ENCODE assay signal across 1 cellular context in the genomic region with DNA sequence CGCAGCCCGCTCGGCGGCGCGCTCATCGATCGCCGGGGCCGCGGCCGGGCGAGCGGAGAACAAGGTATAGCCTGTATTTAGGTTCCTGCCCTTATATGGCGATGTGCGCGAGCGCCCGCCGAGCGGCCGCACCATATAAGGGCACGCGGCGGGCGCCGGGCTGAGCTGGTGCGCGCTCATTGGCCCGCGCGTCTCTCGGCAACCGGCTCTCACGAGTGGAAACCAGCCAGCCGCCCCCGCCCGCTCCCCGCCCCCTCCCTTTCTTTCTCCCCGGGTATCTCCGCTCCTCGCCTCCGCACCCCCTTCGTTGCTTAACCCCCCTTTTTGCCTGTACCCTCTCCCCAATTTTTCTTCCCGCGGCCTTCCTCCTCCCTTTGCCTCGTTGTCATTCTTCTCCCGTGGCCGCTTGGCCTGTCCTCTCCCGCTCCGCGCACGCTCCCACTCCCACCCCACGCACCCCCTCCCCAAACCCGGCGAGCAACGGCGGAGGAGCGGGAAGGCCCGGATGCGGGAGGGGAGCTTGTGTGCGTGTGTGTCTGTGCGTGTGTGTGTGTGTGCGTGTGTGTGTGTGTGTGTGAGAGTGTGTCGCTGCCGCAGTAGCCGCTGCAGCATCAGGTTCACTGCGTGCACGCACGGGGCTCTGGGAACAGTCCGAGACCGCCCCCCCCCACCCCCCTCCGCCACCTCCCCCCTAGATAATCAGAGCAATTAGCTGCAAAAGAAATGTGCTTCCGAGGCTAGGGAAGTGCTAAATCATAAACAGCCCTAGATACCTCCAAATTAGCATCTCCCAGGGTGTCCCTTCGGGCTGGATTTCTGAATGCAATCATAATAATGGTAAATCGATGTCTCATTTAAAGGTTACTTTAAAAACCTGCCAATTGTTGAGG.
TF ChIP-seq lines count a peak whose summit lies in the region.

No MANE protein-coding gene starts in this region.

TF ChIP-seq in K562, 482 proteins besides CTCF, POLR2A, EP300 and RAD21 (continued from another document and continues in another):
- TF ChIP-seq, protein P1, sequence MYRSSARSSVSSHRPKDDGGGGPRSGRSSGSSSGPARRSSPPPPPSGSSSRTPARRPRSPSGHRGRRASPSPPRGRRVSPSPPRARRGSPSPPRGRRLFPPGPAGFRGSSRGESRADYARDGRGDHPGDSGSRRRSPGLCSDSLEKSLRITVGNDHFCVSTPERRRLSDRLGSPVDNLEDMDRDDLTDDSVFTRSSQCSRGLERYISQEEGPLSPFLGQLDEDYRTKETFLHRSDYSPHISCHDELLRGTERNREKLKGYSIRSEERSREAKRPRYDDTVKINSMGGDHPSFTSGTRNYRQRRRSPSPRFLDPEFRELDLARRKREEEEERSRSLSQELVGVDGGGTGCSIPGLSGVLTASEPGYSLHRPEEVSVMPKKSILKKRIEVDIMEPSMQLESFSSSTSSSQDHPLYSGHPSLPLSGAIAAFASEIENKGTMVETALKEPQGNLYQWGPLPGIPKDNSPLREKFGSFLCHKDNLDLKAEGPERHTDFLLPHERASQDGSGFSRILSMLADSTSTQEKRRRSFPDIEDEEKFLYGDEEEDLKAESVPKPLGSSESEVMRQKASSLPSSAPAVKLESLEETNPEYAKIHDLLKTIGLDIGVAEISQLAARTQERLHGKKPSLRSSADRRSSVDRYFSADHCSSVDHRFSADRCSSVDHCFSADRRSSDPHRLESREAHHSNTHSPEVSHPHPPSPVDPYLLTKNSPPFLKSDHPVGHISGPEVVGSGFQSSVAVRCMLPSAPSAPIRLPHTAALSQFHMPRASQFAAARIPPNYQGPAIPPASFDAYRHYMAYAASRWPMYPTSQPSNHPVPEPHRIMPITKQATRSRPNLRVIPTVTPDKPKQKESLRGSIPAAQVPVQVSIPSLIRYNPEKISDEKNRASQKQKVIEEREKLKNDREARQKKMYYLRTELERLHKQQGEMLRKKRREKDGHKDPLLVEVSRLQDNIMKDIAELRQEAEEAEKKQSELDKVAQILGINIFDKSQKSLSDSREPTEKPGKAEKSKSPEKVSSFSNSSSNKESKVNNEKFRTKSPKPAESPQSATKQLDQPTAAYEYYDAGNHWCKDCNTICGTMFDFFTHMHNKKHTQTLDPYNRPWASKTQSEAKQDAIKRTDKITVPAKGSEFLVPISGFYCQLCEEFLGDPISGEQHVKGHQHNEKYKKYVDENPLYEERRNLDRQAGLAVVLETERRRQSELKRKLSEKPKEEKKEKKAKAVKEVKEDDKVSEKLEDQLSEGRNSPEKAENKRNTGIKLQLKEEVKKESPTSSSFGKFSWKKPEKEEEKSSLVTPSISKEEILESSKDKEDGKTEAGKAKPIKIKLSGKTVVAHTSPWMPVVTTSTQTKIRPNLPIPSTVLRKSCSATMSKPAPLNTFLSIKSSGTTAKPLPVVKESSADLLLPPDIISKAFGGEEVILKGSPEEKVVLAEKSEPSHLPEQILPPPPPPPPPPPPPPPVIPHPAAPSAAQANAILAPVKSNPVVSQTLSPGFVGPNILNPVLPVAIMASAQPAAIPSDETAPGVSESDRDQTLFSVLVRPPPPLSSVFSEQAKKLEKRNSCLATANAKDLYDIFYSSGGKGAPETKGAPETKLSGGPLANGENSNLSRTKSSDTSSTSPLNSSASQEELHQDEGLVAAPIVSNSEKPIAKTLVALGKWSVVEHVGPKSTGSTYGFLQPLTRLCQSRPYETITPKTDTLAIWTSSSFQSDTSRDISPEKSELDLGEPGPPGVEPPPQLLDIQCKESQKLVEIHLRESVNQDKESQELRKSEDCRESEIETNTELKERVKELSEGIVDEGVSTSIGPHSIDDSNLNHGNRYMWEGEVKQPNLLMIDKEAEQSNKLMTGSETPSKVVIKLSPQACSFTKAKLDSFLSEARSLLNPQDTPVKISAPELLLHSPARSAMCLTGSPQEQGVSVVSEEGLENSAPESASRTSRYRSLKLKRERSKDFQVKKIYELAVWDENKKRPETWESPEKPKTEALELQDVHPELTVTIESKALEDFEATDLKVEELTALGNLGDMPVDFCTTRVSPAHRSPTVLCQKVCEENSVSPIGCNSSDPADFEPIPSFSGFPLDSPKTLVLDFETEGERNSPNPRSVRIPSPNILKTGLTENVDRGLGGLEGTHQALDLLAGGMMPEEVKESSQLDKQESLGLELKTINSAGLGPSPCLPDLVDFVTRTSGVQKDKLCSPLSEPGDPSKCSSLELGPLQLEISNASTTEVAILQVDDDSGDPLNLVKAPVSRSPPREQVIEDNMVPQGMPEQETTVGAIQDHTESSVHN (IDR thresholded peaks at IDR 0.05; ENCODE audit: borderline replicate concordance in 1 of 2, low read depth in 1 of 2), result no peak
- peak; percentile 82; the same call in 1 of the 2 replicates for TF ChIP-seq ZNF584 (CRISPR knock-in tag; IDR thresholded peaks at IDR 0.05; ENCODE audit: low read depth)
- TF ChIP-seq CEBPG (CRISPR knock-in tag; IDR thresholded peaks at IDR 0.05), result no peak
- no peak for TF ChIP-seq CEBPG (tag; conservative IDR thresholded peaks at IDR 0.05 in 1 of 2, IDR thresholded peaks at IDR 0.05 in 1 of 2)
- TF ChIP-seq, protein P2, sequence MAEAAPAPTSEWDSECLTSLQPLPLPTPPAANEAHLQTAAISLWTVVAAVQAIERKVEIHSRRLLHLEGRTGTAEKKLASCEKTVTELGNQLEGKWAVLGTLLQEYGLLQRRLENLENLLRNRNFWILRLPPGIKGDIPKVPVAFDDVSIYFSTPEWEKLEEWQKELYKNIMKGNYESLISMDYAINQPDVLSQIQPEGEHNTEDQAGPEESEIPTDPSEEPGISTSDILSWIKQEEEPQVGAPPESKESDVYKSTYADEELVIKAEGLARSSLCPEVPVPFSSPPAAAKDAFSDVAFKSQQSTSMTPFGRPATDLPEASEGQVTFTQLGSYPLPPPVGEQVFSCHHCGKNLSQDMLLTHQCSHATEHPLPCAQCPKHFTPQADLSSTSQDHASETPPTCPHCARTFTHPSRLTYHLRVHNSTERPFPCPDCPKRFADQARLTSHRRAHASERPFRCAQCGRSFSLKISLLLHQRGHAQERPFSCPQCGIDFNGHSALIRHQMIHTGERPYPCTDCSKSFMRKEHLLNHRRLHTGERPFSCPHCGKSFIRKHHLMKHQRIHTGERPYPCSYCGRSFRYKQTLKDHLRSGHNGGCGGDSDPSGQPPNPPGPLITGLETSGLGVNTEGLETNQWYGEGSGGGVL (CRISPR knock-in tag; IDR thresholded peaks at IDR 0.05), result no peak
- TF ChIP-seq, protein P3, sequence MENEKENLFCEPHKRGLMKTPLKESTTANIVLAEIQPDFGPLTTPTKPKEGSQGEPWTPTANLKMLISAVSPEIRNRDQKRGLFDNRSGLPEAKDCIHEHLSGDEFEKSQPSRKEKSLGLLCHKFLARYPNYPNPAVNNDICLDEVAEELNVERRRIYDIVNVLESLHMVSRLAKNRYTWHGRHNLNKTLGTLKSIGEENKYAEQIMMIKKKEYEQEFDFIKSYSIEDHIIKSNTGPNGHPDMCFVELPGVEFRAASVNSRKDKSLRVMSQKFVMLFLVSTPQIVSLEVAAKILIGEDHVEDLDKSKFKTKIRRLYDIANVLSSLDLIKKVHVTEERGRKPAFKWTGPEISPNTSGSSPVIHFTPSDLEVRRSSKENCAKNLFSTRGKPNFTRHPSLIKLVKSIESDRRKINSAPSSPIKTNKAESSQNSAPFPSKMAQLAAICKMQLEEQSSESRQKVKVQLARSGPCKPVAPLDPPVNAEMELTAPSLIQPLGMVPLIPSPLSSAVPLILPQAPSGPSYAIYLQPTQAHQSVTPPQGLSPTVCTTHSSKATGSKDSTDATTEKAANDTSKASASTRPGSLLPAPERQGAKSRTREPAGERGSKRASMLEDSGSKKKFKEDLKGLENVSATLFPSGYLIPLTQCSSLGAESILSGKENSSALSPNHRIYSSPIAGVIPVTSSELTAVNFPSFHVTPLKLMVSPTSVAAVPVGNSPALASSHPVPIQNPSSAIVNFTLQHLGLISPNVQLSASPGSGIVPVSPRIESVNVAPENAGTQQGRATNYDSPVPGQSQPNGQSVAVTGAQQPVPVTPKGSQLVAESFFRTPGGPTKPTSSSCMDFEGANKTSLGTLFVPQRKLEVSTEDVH (IDR thresholded peaks at IDR 0.05; ENCODE audit: low read depth, partially characterized antibody), result no peak
- TF ChIP-seq STAT6 (CRISPR knock-in tag; IDR thresholded peaks at IDR 0.05), result no peak
- no peak for TF ChIP-seq ZEB2 (IDR thresholded peaks at IDR 0.05)
- no peak for TF ChIP-seq PRDM10 (IDR thresholded peaks at IDR 0.05; ENCODE audit: partially characterized antibody)
- TF ChIP-seq CBX5 (IDR thresholded peaks at IDR 0.05; ENCODE audit: borderline replicate concordance, low read depth), result no peak
